ENCODE assay signal across 10 cellular contexts in the genomic region with DNA sequence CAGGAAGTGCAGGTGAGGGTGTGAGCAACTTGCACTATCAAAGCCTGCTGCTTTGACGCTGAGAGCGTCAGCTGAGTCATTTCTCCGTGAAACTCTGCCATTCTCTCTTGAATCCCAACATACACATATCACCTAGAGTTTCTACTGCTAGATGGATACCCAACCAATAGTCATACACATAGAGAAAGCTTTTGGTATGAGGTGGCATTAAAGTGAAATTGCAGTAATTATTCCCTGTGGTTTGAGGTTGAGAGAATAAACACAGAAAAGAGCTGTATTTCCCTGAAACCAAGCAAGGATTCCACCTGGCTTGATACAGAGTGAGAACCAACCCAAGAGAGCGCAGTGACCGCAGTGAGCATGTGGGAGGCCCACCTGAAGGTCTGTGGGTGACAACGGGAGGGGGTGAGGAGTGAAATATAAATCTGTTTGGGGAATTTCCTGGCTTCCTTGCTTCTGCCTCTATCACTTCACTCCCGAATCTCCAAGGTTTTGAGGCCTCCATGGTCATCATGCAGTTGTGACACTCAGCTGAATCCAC.
DNase-seq lines count a peak whose midpoint lies in the region; ATAC-seq lines count a peak whose summit lies in the region.
"Had no signal": no experiment of that assay in that cellular context is flagged by ENCODE, and none has a peak within 500 bp of the region (broad histone marks: within the 10 kb centered on the region; RNA-seq: fewer than 3 reads in every experiment).

No MANE protein-coding gene starts in this region.

- intact Hi-C loops in posterior cingulate gyrus (cut with DNase I): no loop called here

- ATAC-seq in GM18498 (IDR thresholded peaks at IDR 0.05; ENCODE audit: unreplicated experiment) (peak; percentile 95), HG02840 (IDR thresholded peaks at IDR 0.05; ENCODE audit: low FRiP score, unreplicated experiment) (peak; percentile 87)
- ATAC-seq: T-helper 17 cell had no signal

- DNase-seq in GM19240 (ENCODE audit: insufficient read length, low spot score) (peak; percentile 17), NCI-H2107 treated with DMSO at 0.1 percent for 48 hours (lab: John Stamatoyannopoulos, UW; ENCODE audit: unreplicated experiment) (peak; percentile 90), posterior cingulate gyrus (no peak), NOMO-1 treated with DMSO at 0.1 percent for 48 hours (lab: John Stamatoyannopoulos, UW; ENCODE audit: unreplicated experiment) (no peak), SKM-1 (lab: John Stamatoyannopoulos, UW; ENCODE audit: unreplicated experiment) (no peak), NCI-H774 (lab: John Stamatoyannopoulos, UW) (no peak)
- DNase-seq: NCI-H2081, T-helper 17 cell had no signal

Comparison
In these comparisons a context has a peak if more than half of its experiments do, and no peak if none do; other contexts are left out.
1. DNase-seq: peak in GM19240 (single experiment) and NCI-H2107 treated with DMSO at 0.1 percent for 48 hours (single experiment); none in posterior cingulate gyrus (0 of 10), NOMO-1 treated with DMSO at 0.1 percent for 48 hours (single experiment), SKM-1 (single experiment) and NCI-H774 (single experiment).